In the genomic region with DNA sequence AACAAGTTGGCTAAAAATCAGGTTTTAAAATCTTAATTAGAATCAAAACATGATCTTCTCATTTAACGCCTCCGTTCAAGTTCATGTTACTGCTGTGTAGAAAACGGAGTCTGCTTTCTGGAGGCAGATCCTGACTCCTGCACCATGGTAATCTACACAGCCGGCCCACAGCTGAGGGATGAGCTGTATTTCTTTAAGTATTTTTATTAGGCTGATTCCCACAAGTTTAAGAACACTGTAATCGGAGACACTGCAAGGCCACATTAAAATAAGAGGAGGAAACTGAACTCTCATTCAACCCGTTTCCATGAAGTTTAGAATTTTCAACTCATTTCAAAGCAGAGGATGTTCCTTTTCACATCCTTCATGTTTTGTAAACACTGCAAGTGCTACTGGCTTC, we compare ENCODE assay signal across 1 cellular context.
TF ChIP-seq lines count a peak whose summit lies in the region.

No MANE protein-coding gene starts in this region.

TF ChIP-seq in H1, 55 proteins besides CTCF, POLR2A, EP300 and RAD21:
- no peak for TF ChIP-seq BCL11A (IDR thresholded peaks at IDR 0.05; ENCODE audit: low read depth in 2 of 2, low read length in 2 of 2)
- no peak for TF ChIP-seq TEAD4 (IDR thresholded peaks at IDR 0.05; ENCODE audit: low read depth, low read length)
- TF ChIP-seq EGR1 (IDR thresholded peaks at IDR 0.05; ENCODE audit: borderline replicate concordance, low read depth, low read length) = no peak
- no peak for TF ChIP-seq BRCA1 (IDR thresholded peaks at IDR 0.05; ENCODE audit: low read depth, low read length)
- TF ChIP-seq RXRA (IDR thresholded peaks at IDR 0.05; ENCODE audit: insufficient read depth, low read depth, low read length) = no peak
